10 cellular contexts compared by ENCODE assay signal in genomic region chr10:69757553-69758309, GRCh38. TPM values are rescaled to one million over a fixed set of nuclear protein-coding genes. Genes with fewer than 3 reads are reported as not detected.
DNase-seq lines count a peak whose midpoint lies in the region; ATAC-seq and TF ChIP-seq lines count a peak whose summit lies in the region.
"Had no signal": no experiment of that assay in that cellular context is flagged by ENCODE, and none has a peak within 500 bp of the region (broad histone marks: within the 10 kb centered on the region; RNA-seq: fewer than 3 reads in every experiment).

No MANE protein-coding gene starts in this region.

- no peaks in the 10 kb centered on the region for H3K36me3 ChIP-seq in right lobe of liver

- 36% methylated on average over 2 of the region's 10 CpGs for WGBS in right lobe of liver (ENCODE audit: insufficient coverage, low coverage, low lambda C conversion rate, missing lambda C conversion rate)

- H3K4me3 Mint-ChIP-seq in activated CD4-positive, alpha-beta memory T cell treated with anti-CD3 and anti-CD28 coated beads, Interleukin-2, amount 10 ng/mL, durations not matched to agents 7 days and 5 days: no peak overlapping the region
- H3K4me3 Mint-ChIP-seq: natural killer cell had no signal

- peak; percentile 28 to 46 (median 42) for ATAC-seq in right lobe of liver
- no peak for ATAC-seq in GM21381 (IDR thresholded peaks at IDR 0.05; ENCODE audit: unreplicated experiment)
- ATAC-seq: natural killer cell had no signal

- no peak overlapping the region for H3K27ac ChIP-seq in right lobe of liver

- CTCF ChIA-PET in activated CD4-positive, alpha-beta memory T cell treated with anti-CD3 and anti-CD28 coated beads, Interleukin-2, amount 10 ng/mL, durations not matched to agents 7 days and 5 days (lab: Charles Lee): no interaction called here

- no peaks in the 10 kb centered on the region for H3K27me3 ChIP-seq in right lobe of liver

- no peak overlapping the region for H3K27ac Mint-ChIP-seq in activated CD4-positive, alpha-beta memory T cell treated with anti-CD3 and anti-CD28 coated beads, Interleukin-2, amount 10 ng/mL, durations not matched to agents 7 days and 5 days
- H3K27ac Mint-ChIP-seq: natural killer cell had no signal

- no peaks in the 10 kb centered on the region for H3K36me3 Mint-ChIP-seq in activated CD4-positive, alpha-beta memory T cell treated with anti-CD3 and anti-CD28 coated beads, Interleukin-2, amount 10 ng/mL, durations not matched to agents 7 days and 5 days (ENCODE audit: low read depth)
- H3K36me3 Mint-ChIP-seq: natural killer cell had no signal

- intact Hi-C loops in right lobe of liver (cut with DNase I): no loop called here

- no peaks in the 10 kb centered on the region for H3K4me1 ChIP-seq in right lobe of liver

- TF ChIP-seq CTCF in AG09309 (IDR thresholded peaks at IDR 0.05; ENCODE audit: control insufficient read depth, insufficient read depth, low read depth, low read length, missing control alignments) (no peak), cardiac fibroblast (IDR thresholded peaks at IDR 0.05; ENCODE audit: low read depth, low read length) (no peak), right lobe of liver (IDR thresholded peaks at IDR 0.05) (no peak)

- no peaks in the 10 kb centered on the region for H3K9me3 ChIP-seq in right lobe of liver

- DNase-seq in AG09309 (ENCODE audit: low read depth) (peak; percentile 50), Kasumi-1 (lab: John Stamatoyannopoulos, UW) (peak; percentile 20 to 26), cardiac fibroblast (ENCODE audit: low read depth in 2 of 2) (peak; percentile 57 to 78), right lobe of liver (peak in 1 of 3 donors; percentile 34), 8988T (no peak), COLO829 (ENCODE audit: low spot score) (no peak)
- no peak for DNase-seq in activated CD4-positive, alpha-beta memory T cell treated with anti-CD3 and anti-CD28 coated beads, Interleukin-2, amount 10 ng/mL, durations not matched to agents 7 days and 5 days
- DNase-seq: natural killer cell, NCI-H1436 treated with DMSO at 0.1 percent for 48 hours had no signal

- H3K27me3 Mint-ChIP-seq in activated CD4-positive, alpha-beta memory T cell treated with anti-CD3 and anti-CD28 coated beads, Interleukin-2, amount 10 ng/mL, durations not matched to agents 7 days and 5 days: peaks cover 8% of the 10 kb centered on the region

- H3K9me3 Mint-ChIP-seq in activated CD4-positive, alpha-beta memory T cell treated with anti-CD3 and anti-CD28 coated beads, Interleukin-2, amount 10 ng/mL, durations not matched to agents 7 days and 5 days: no peaks in the 10 kb centered on the region
- H3K9me3 Mint-ChIP-seq: natural killer cell had no signal

- POLR2A ChIA-PET in activated CD4-positive, alpha-beta memory T cell treated with anti-CD3 and anti-CD28 coated beads, Interleukin-2, amount 10 ng/mL, durations not matched to agents 7 days and 5 days (lab: Charles Lee): no interaction called here

- TF ChIP-seq POLR2A in right lobe of liver (IDR thresholded peaks at IDR 0.05): no peak

- H3K4me3 ChIP-seq in AG09309 (ENCODE audit: control insufficient read depth, low read depth, low read length): no peak overlapping the region
- H3K4me3 ChIP-seq in cardiac fibroblast (replicated peaks in 1 of 2; ENCODE audit: low read depth in 2 of 2, low read length in 2 of 2): no peak overlapping the region
- H3K4me3 ChIP-seq in right lobe of liver: no peak overlapping the region

- H3K4me1 Mint-ChIP-seq in activated CD4-positive, alpha-beta memory T cell treated with anti-CD3 and anti-CD28 coated beads, Interleukin-2, amount 10 ng/mL, durations not matched to agents 7 days and 5 days: no peaks in the 10 kb centered on the region
- H3K4me1 Mint-ChIP-seq: natural killer cell had no signal

RNA-seq across cellular contexts. Expression of gene COL13A1, which starts 44.0 kb away (rescaled TPM):
- under 1 TPM in 4 of 6 experiments, not detected in 2; 0.18 to 0.44 (median 0.30) TPM for total RNA-seq in right lobe of liver
- not detected for total RNA-seq in activated CD4-positive, alpha-beta memory T cell treated with anti-CD3 and anti-CD28 coated beads, Interleukin-2, amount 10 ng/mL, durations not matched to agents 7 days and 5 days

Comparison
In these comparisons a context has a peak if more than half of its experiments do, and no peak if none do; other contexts are left out.
1. DNase-seq: peak in AG09309 (single experiment), Kasumi-1 (2 of 2) and cardiac fibroblast (2 of 2); none in activated CD4-positive, alpha-beta memory T cell treated with anti-CD3 and anti-CD28 coated beads, Interleukin-2, amount 10 ng/mL, durations not matched to agents 7 days and 5 days (single experiment), 8988T (single experiment) and COLO829 (single experiment).